Comparison of ENCODE assay signal across 9 cellular contexts in the genomic region with DNA sequence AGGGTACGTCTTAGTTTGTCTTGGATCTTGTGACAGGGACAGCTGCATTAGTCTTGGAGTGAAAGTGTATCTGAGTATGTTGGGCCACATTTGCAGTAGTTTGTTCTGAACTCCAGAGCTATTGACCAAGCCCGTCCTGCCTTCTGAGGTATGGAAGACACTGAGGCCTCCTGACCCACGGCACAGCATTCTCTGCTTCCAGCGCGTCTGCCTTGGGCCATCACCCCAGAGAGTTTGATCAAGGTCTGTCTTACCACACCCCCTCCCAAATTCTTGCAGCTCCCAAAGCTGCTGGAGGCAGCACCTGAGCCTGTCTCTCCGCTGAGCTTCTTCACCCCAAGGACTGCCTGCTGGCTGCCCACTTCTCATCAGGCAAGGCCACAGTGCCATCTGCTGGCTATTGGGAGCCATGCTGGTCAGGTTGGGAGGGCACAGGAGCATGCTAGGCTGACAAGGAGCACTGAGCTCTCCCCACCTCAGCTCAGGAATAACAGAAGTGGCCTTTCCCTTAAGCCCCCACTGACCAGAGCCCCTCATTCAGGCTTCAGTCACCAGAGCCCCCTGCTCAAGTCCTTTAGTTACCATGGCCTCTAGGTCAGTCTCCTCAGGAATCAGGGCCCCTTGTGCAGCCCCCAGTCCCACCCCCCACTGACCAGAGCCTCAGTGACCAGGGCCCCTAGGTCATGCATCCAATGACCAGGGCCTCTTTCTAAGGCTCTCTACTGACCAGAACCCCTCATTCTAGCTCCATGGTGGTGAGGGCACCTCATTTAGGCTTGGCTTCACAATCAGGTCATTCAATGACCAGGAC. TPM values are rescaled to one million over a fixed set of nuclear protein-coding genes. Genes with fewer than 3 reads are reported as not detected.
A peak's percentile ranks its signal among the peaks of the same experiment; 100 is the strongest.
DNase-seq lines count a peak whose midpoint lies in the region; ATAC-seq, FAIRE-seq and TF ChIP-seq lines count a peak whose summit lies in the region.
"Had no signal": no experiment of that assay in that cellular context is flagged by ENCODE, and none has a peak within 500 bp of the region (broad histone marks: within the 10 kb centered on the region; RNA-seq: fewer than 3 reads in every experiment).

No MANE protein-coding gene starts in this region.

- intact Hi-C loops in thyroid gland (cut with DNase I): loop anchor here (5.0 kb wide), 1 partner anchor 46 kb away; no protein-coding TSS in a partner anchor

- TF ChIP-seq CTCF in osteocyte (IDR thresholded peaks at IDR 0.05) (peak; percentile 96), thyroid gland (IDR thresholded peaks at IDR 0.05) (peak; percentile 40 to 93 (median 63))

- 63 to 66% methylated on average over 6 of the region's 6 CpGs for WGBS in thyroid gland, 2 donors

- no peak overlapping the region for H3K4me3 ChIP-seq in thyroid gland (replicated peaks in 1 of 3)

- FAIRE-seq in RCC 7860 (lab: Jason Lieb, UNC): no peak
- FAIRE-seq: endometrium had no signal

- TF ChIP-seq POLR2A in thyroid gland (IDR thresholded peaks at IDR 0.05): no peak

- no peaks in the 10 kb centered on the region for H3K27me3 ChIP-seq in thyroid gland

- TF ChIP-seq EP300 in Ishikawa (IDR thresholded peaks at IDR 0.05; ENCODE audit: borderline replicate concordance): no peak

- peaks cover 0 to 3% of the 10 kb centered on the region in 2 donors for H3K4me1 ChIP-seq in thyroid gland

- H3K36me3 Mint-ChIP-seq in osteocyte (ENCODE audit: unreplicated experiment): no peaks in the 10 kb centered on the region

- H3K4me3 Mint-ChIP-seq in osteocyte (ENCODE audit: unreplicated experiment): no peak overlapping the region

- H3K4me1 Mint-ChIP-seq in osteocyte (ENCODE audit: unreplicated experiment): peaks cover 12% of the 10 kb centered on the region

- H3K36me3 ChIP-seq in thyroid gland: no peaks in the 10 kb centered on the region

- H3K9me3 Mint-ChIP-seq in osteocyte (ENCODE audit: unreplicated experiment): no peaks in the 10 kb centered on the region

- no peaks in the 10 kb centered on the region for H3K9me3 ChIP-seq in thyroid gland

- peak; percentile 91 for ATAC-seq in GM21515 (IDR thresholded peaks at IDR 0.05; ENCODE audit: unreplicated experiment)

- DNase-seq in DMS53 treated with DMSO at 0.1 percent for 48 hours (lab: John Stamatoyannopoulos, UW; ENCODE audit: unreplicated experiment): peak; percentile 91
- DNase-seq in RCC 7860 (ENCODE audit: low spot score): peak; percentile 39
- peak; percentile 44 for DNase-seq in activated T-helper 9 cell treated with anti-CD3 and anti-CD28 coated beads, Interleukin-2, amount 50 U/mL, for 16 hours (ENCODE audit: low read depth)
- DNase-seq in foreskin melanocyte: peak; percentile 60
- DNase-seq in osteocyte (ENCODE audit: extremely low spot score, unreplicated experiment): peak; percentile 91
- peak; percentile 75 to 78 for DNase-seq in thyroid gland

- TF ChIP-seq RAD21 in Ishikawa (IDR thresholded peaks at IDR 0.05; ENCODE audit: low read depth): peak; percentile 85

- no peak overlapping the region for H3K27ac Mint-ChIP-seq in osteocyte (ENCODE audit: unreplicated experiment)

- H3K27me3 Mint-ChIP-seq in osteocyte (ENCODE audit: unreplicated experiment): no peaks in the 10 kb centered on the region

- no peak overlapping the region for H3K27ac ChIP-seq in thyroid gland

TF ChIP-seq in Ishikawa, 13 proteins besides CTCF, POLR2A, EP300 and RAD21:
- TF ChIP-seq, protein P1, sequence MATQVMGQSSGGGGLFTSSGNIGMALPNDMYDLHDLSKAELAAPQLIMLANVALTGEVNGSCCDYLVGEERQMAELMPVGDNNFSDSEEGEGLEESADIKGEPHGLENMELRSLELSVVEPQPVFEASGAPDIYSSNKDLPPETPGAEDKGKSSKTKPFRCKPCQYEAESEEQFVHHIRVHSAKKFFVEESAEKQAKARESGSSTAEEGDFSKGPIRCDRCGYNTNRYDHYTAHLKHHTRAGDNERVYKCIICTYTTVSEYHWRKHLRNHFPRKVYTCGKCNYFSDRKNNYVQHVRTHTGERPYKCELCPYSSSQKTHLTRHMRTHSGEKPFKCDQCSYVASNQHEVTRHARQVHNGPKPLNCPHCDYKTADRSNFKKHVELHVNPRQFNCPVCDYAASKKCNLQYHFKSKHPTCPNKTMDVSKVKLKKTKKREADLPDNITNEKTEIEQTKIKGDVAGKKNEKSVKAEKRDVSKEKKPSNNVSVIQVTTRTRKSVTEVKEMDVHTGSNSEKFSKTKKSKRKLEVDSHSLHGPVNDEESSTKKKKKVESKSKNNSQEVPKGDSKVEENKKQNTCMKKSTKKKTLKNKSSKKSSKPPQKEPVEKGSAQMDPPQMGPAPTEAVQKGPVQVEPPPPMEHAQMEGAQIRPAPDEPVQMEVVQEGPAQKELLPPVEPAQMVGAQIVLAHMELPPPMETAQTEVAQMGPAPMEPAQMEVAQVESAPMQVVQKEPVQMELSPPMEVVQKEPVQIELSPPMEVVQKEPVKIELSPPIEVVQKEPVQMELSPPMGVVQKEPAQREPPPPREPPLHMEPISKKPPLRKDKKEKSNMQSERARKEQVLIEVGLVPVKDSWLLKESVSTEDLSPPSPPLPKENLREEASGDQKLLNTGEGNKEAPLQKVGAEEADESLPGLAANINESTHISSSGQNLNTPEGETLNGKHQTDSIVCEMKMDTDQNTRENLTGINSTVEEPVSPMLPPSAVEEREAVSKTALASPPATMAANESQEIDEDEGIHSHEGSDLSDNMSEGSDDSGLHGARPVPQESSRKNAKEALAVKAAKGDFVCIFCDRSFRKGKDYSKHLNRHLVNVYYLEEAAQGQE (IDR thresholded peaks at IDR 0.05; ENCODE audit: low read depth): no peak
- TF ChIP-seq TAF1 (IDR thresholded peaks at IDR 0.05; ENCODE audit: low read depth): no peak
- TF ChIP-seq YY1 (IDR thresholded peaks at IDR 0.05; ENCODE audit: low read depth): no peak
- TF ChIP-seq NFIC (IDR thresholded peaks at IDR 0.05): no peak
- TF ChIP-seq CEBPB (IDR thresholded peaks at IDR 0.05): no peak
- TF ChIP-seq CREB1 (IDR thresholded peaks at IDR 0.05; ENCODE audit: low read depth): no peak
- TF ChIP-seq TCF12 (IDR thresholded peaks at IDR 0.05; ENCODE audit: low read depth): no peak
- TF ChIP-seq FOXM1 (IDR thresholded peaks at IDR 0.05; ENCODE audit: borderline replicate concordance, low read depth): no peak
- no peak for TF ChIP-seq TEAD4 (IDR thresholded peaks at IDR 0.05)
- TF ChIP-seq, protein P2, sequence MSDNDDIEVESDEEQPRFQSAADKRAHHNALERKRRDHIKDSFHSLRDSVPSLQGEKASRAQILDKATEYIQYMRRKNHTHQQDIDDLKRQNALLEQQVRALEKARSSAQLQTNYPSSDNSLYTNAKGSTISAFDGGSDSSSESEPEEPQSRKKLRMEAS (IDR thresholded peaks at IDR 0.05): no peak
- no peak for TF ChIP-seq EGR1 (IDR thresholded peaks at IDR 0.05)
- TF ChIP-seq, protein P3, sequence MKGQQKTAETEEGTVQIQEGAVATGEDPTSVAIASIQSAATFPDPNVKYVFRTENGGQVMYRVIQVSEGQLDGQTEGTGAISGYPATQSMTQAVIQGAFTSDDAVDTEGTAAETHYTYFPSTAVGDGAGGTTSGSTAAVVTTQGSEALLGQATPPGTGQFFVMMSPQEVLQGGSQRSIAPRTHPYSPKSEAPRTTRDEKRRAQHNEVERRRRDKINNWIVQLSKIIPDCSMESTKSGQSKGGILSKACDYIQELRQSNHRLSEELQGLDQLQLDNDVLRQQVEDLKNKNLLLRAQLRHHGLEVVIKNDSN (IDR thresholded peaks at IDR 0.05): no peak
- TF ChIP-seq ZBTB7A (IDR thresholded peaks at IDR 0.05; ENCODE audit: low read depth): no peak

RNA-seq across cellular contexts. Expression of a gene that starts 27.2 kb away (rescaled TPM):
- total RNA-seq in osteocyte: 93.0 and 106 TPM in 2 replicates
- 10 to 100 TPM; 39.6 to 82.4 (median 57.6) TPM for total RNA-seq in thyroid gland

RNA-seq across cellular contexts. Expression of a gene that starts 42.8 kb away (rescaled TPM):
- total RNA-seq in osteocyte: 30.7 and 32.0 TPM in 2 replicates
- total RNA-seq in thyroid gland: 10 to 100 TPM; 18.6 to 36.5 (median 30.1) TPM

RNA-seq across cellular contexts. Expression of a gene that starts 55.8 kb away (rescaled TPM):
- total RNA-seq in osteocyte (52.5 and 57.7 TPM in 2 replicates), thyroid gland (10 to 100 TPM; 36.4 to 54.1 (median 45.4) TPM)

Comparison
In these comparisons a context has a peak if more than half of its experiments do, and no peak if none do; other contexts are left out.
1. DNase-seq: peak in every context shown above with its lines; median percentile 91 in DMS53 treated with DMSO at 0.1 percent for 48 hours; 91 in osteocyte; 76 in thyroid gland; 60 in foreskin melanocyte; 44 in activated T-helper 9 cell treated with anti-CD3 and anti-CD28 coated beads, Interleukin-2, amount 50 U/mL, for 16 hours; 39 in RCC 7860.